10 cellular contexts compared by ENCODE assay signal in the genomic region with DNA sequence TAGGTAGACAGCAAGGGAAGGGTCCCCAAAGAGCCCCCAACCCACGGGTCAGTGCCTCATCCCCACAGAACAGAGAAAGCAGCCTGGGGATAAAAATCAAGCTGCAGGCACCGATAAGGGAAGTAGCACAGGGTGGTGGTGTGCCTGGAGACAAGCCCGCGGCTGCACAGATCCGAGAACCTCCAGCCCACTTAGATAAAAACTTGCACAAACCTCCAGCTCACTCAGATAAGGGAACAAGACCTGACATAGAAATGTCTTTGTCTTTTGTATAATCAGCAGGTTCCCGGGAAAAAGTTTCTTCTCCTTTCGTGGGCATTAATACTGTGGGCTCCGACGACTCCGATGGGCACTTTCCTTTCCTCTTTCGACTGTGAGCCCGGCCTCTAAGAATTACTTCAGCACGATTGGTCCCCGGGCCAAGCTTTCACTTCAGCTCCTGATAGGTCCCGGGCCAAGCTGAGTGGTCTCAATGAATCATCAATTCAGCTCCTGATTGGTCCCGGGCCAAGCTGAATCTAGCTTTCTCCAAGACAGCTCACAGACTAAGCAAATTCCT. TPM values are rescaled to one million over a fixed set of nuclear protein-coding genes. Genes with fewer than 3 reads are reported as not detected.
DNase-seq lines count a peak whose midpoint lies in the region; ATAC-seq lines count a peak whose summit lies in the region.
"Had no signal": no experiment of that assay in that cellular context is flagged by ENCODE, and none has a peak within 500 bp of the region (broad histone marks: within the 10 kb centered on the region; RNA-seq: fewer than 3 reads in every experiment).

No MANE protein-coding gene starts in this region.

- DNase-seq in CD1c-positive myeloid dendritic cell (ENCODE audit: extremely low spot score), result peak; percentile 76
- DNase-seq in activated CD8-positive, alpha-beta memory T cell treated with anti-CD3 and anti-CD28 coated beads, Interleukin-2, amount 50 U/mL, for 48 hours, result peak; percentile 53
- DNase-seq in iPS-NIHi7 (ENCODE audit: extremely low spot score), result peak; percentile 64
- no peak for DNase-seq in NCI-H1092 treated with DMSO at 0.1 percent for 48 hours (lab: John Stamatoyannopoulos, UW)
- no peak for DNase-seq in G401 (ENCODE audit: low spot score)
- no peak for DNase-seq in NCI-H146 treated with DMSO at 0.1 percent for 48 hours (lab: John Stamatoyannopoulos, UW; ENCODE audit: unreplicated experiment)
- DNase-seq: COR-L47 had no signal

- ATAC-seq in HG03064 (IDR thresholded peaks at IDR 0.05; ENCODE audit: low read depth, unreplicated experiment), result peak; percentile 62
- ATAC-seq in HG03025 (IDR thresholded peaks at IDR 0.05; ENCODE audit: low FRiP score, unreplicated experiment), result no peak
- ATAC-seq: left colon had no signal

- in situ Hi-C loops in G401 (cut with HindIII; ENCODE audit: low sequenced_read_pairs), result no loop called here

RNA-seq across cellular contexts. Expression of gene PRDX4, which starts 32.4 kb away (rescaled TPM):
- 212 and 217 TPM in 2 replicates for total RNA-seq in G401 (2014; rRNA removed; shearing (Covaris generic))

RNA-seq across cellular contexts. Expression of gene ACOT9, which starts 43.4 kb away (rescaled TPM):
- total RNA-seq in G401 (2014; rRNA removed; shearing (Covaris generic)), result 58.6 and 79.3 TPM in 2 replicates

Comparison
In these comparisons a context has a peak if more than half of its experiments do, and no peak if none do; other contexts are left out.
1. DNase-seq: peak in CD1c-positive myeloid dendritic cell (single experiment), activated CD8-positive, alpha-beta memory T cell treated with anti-CD3 and anti-CD28 coated beads, Interleukin-2, amount 50 U/mL, for 48 hours (single experiment) and iPS-NIHi7 (single experiment); none in NCI-H1092 treated with DMSO at 0.1 percent for 48 hours (single experiment), G401 (single experiment) and NCI-H146 treated with DMSO at 0.1 percent for 48 hours (single experiment).